Comparison of ENCODE assay signal across 8 cellular contexts in genomic region chr10:101814466-101815041, GRCh38. TPM values are rescaled to one million over a fixed set of nuclear protein-coding genes. Genes with fewer than 3 reads are reported as not detected.
DNase-seq lines count a peak whose midpoint lies in the region; ATAC-seq, FAIRE-seq and TF ChIP-seq lines count a peak whose summit lies in the region.

No MANE protein-coding gene starts in this region.

- no peak overlapping the region for H2BK15ac ChIP-seq in H1 (ENCODE audit: low read length)

- H3K9me3 ChIP-seq in MM.1S (replicated peaks; ENCODE audit: insufficient read depth, low read length) (no peaks in the 10 kb centered on the region), H1 (ENCODE audit: insufficient read depth in 2 of 2, low read depth in 1 of 2, low read length in 1 of 2) (no peaks in the 10 kb centered on the region), sigmoid colon (no peaks in the 10 kb centered on the region)

- H3K27ac ChIP-seq in MM.1S (ENCODE audit: low read length), result peak overlapping the region; percentile 80; the same call in 1 of the 2 replicates
- H3K27ac ChIP-seq in H1 (ENCODE audit: low read depth, low read length), result no peak overlapping the region
- peak overlapping the region in 2 of 4 donors; percentile 30 to 98 for H3K27ac ChIP-seq in sigmoid colon

- no peak for TF ChIP-seq RAD21 in H1 (IDR thresholded peaks at IDR 0.05 in 1 of 2, conservative IDR thresholded peaks at IDR 0.05 in 1 of 2; ENCODE audit: low read depth in 2 of 2, low read length in 2 of 2)

- H4K91ac ChIP-seq in H1 (replicated peaks; ENCODE audit: insufficient read length, low read length), result no peak overlapping the region

- H4K20me1 ChIP-seq in MM.1S (ENCODE audit: insufficient read depth, low read length), result peaks cover 59% of the 10 kb centered on the region
- peaks cover 30 to 36% of the 10 kb centered on the region in 2 experiments for H4K20me1 ChIP-seq in H1 (replicated peaks in 1 of 2; ENCODE audit: control insufficient read depth in 1 of 2, insufficient read depth in 2 of 2, low read length in 2 of 2)

- intact Hi-C loops in sigmoid colon (cut with DNase I), result loop anchor here (5.0 kb wide), 2 partner anchors 32 to 303 kb away; partner anchors contain the start of gene NPM3

- H3K36me3 ChIP-seq in MM.1S (replicated peaks; ENCODE audit: insufficient read depth, low read length) (peaks cover 3% of the 10 kb centered on the region; the same call in 1 of the 2 replicates), H1 (ENCODE audit: control insufficient read depth in 2 of 4, insufficient read depth in 4 of 4, low read length in 3 of 4) (peaks cover 5 to 37% (median 13%) of the 10 kb centered on the region in 4 experiments; a peak in 7 of 8 replicates), sigmoid colon (peaks cover 0 to 34% (median 11%) of the 10 kb centered on the region in 4 donors)

- H3K4me1 ChIP-seq in MM.1S (ENCODE audit: low read length), result peaks cover 17% of the 10 kb centered on the region
- peaks cover 0 to 5% (median 0%) of the 10 kb centered on the region in 4 experiments; a peak in 3 of 7 replicates for H3K4me1 ChIP-seq in H1 (replicated peaks in 1 of 4; ENCODE audit: control insufficient read depth in 3 of 4, insufficient read depth in 4 of 4, low read length in 3 of 4)
- H3K4me1 ChIP-seq in sigmoid colon, result peaks cover 0 to 60% (median 53%) of the 10 kb centered on the region in 4 donors

- ATAC-seq in GM21737 (IDR thresholded peaks at IDR 0.05; ENCODE audit: unreplicated experiment), result no peak

- H3K18ac ChIP-seq in H1 (ENCODE audit: extremely low read depth, low read length), result no peak overlapping the region

- H2AK5ac ChIP-seq in H1 (ENCODE audit: low read depth, low read length), result no peak overlapping the region

- no peak overlapping the region for H3K14ac ChIP-seq in H1 (ENCODE audit: insufficient read length)

- H2AFZ ChIP-seq in MM.1S (ENCODE audit: low read length), result no peak overlapping the region
- no peak overlapping the region for H2AFZ ChIP-seq in H1 (ENCODE audit: low read length)

- H4K8ac ChIP-seq in H1 (ENCODE audit: extremely low read depth, insufficient read depth, low read length), result no peak overlapping the region

- CTCF ChIA-PET in H1 (lab: Charles Lee; ENCODE audit: partially characterized antibody), result no interaction called here

- H2BK120ac ChIP-seq in H1 (replicated peaks; ENCODE audit: low read depth, low read length), result no peak overlapping the region

- H2BK20ac ChIP-seq in H1 (ENCODE audit: low read length), result no peak overlapping the region

- H3K79me2 ChIP-seq in MM.1S (ENCODE audit: low read length) (peaks cover 95% of the 10 kb centered on the region), H1 (ENCODE audit: control insufficient read depth in 1 of 2, insufficient read depth in 2 of 2, low read length in 2 of 2) (peaks cover 47 to 78% of the 10 kb centered on the region in 2 experiments)

- H3K4me2 ChIP-seq in MM.1S (ENCODE audit: low read depth, low read length) (peak overlapping the region; percentile 92), H1 (ENCODE audit: insufficient read depth in 1 of 2, low read depth in 2 of 2, low read length in 2 of 2) (peak overlapping the region; percentile 29 to 92; a peak in 3 of 4 replicates)

- FAIRE-seq in H1 (lab: Jason Lieb, UNC), result no peak

- H3K4ac ChIP-seq in H1 (replicated peaks; ENCODE audit: insufficient read length, low read depth, low read length), result no peak overlapping the region

- H3K56ac ChIP-seq in H1 (replicated peaks; ENCODE audit: insufficient read length, low read depth, low read length), result no peak overlapping the region

- no peak overlapping the region for H4K5ac ChIP-seq in H1 (ENCODE audit: insufficient read length, low read depth, low read length)

- no peaks in the 10 kb centered on the region for H3K9me2 ChIP-seq in MM.1S (replicated peaks; ENCODE audit: insufficient read depth, low read length)

- WGBS in H1 (ENCODE audit: extremely low coverage in 1 of 2, insufficient coverage in 1 of 2, insufficient read length in 1 of 2, insufficient replicate concordance in 2 of 2, low coverage in 1 of 2, low lambda C conversion rate in 2 of 2, missing lambda C conversion rate in 1 of 2), 2 experiments, result 91% methylated on average over 8 of the region's 8 CpGs; no CpG with 5 or more reads in 1 of the 2 experiments
- WGBS in sigmoid colon, 2 donors, result 71 to 81% methylated on average over 8 of the region's 8 CpGs

- H3K27me3 ChIP-seq in MM.1S (replicated peaks; ENCODE audit: insufficient read depth, low read length), result no peaks in the 10 kb centered on the region
- no peaks in the 10 kb centered on the region for H3K27me3 ChIP-seq in H1 (replicated peaks in 1 of 4; ENCODE audit: control insufficient read depth in 3 of 4, extremely low read depth in 1 of 4, insufficient read depth in 3 of 4, low read length in 3 of 4)
- H3K27me3 ChIP-seq in sigmoid colon, result no peaks in the 10 kb centered on the region

- H3K9ac ChIP-seq in MM.1S (ENCODE audit: low read length) (peak overlapping the region; percentile 96; the same call in 1 of the 2 replicates), H1 (replicated peaks in 1 of 4; ENCODE audit: extremely low read depth in 1 of 4, low read depth in 3 of 4, low read length in 3 of 4) (no peak overlapping the region; a peak in 1 of 7 replicates)

- DNase-seq in MM.1S (peak; percentile 38), H1 (ENCODE audit: low read depth in 1 of 2, low spot score in 2 of 2) (no peak), sigmoid colon (no peak), UCSD-AML1 (lab: John Stamatoyannopoulos, UW; ENCODE audit: unreplicated experiment) (no peak), hepatic stellate cell (ENCODE audit: low spot score) (no peak), medulla oblongata (ENCODE audit: extremely low spot score) (no peak)

- peaks cover 14% of the 10 kb centered on the region for H3K23me2 ChIP-seq in H1 (ENCODE audit: low read depth, low read length)

- peaks cover 9% of the 10 kb centered on the region for H3K79me1 ChIP-seq in H1 (ENCODE audit: low read depth, low read length)

- H2BK5ac ChIP-seq in H1 (ENCODE audit: low read depth, low read length), result no peak overlapping the region

- H2BK12ac ChIP-seq in H1 (ENCODE audit: low read depth, low read length), result no peak overlapping the region

- TF ChIP-seq CTCF in GM12875 (IDR thresholded peaks at IDR 0.05; ENCODE audit: borderline replicate concordance, insufficient read depth, low read depth, low read length), result no peak
- TF ChIP-seq CTCF in MM.1S (IDR thresholded peaks at IDR 0.05; ENCODE audit: low read length), result no peak
- TF ChIP-seq CTCF in H1 (IDR thresholded peaks at IDR 0.05; ENCODE audit: control extremely low read depth in 1 of 3, insufficient read depth in 1 of 3, low read depth in 1 of 3, low read length in 3 of 3), result no peak
- TF ChIP-seq CTCF in sigmoid colon (IDR thresholded peaks at IDR 0.05), result no peak

- H3F3A ChIP-seq in MM.1S (ENCODE audit: insufficient read depth, low read length), result peaks cover 11% of the 10 kb centered on the region

- TF ChIP-seq POLR2A in H1 (IDR thresholded peaks at IDR 0.05; ENCODE audit: control extremely low read depth in 1 of 2, low read depth in 2 of 2, low read length in 2 of 2) (no peak), sigmoid colon (IDR thresholded peaks at IDR 0.05) (no peak)

- H3K4me3 ChIP-seq in GM12875 (ENCODE audit: low read depth, low read length), result peak overlapping the region; percentile 96
- H3K4me3 ChIP-seq in MM.1S (ENCODE audit: low read length), result peak overlapping the region; percentile 82
- H3K4me3 ChIP-seq in H1 (ENCODE audit: extremely low read depth in 1 of 4, insufficient read depth in 2 of 4, low read depth in 3 of 4, low read length in 4 of 4), result peak overlapping the region in 2 of 4 experiments; percentile 77 to 98; a peak in 3 of 8 replicates
- peak overlapping the region in 3 of 4 donors; percentile 89 to 100 (median 96) for H3K4me3 ChIP-seq in sigmoid colon

- no peak for TF ChIP-seq EP300 in H1 (IDR thresholded peaks at IDR 0.05; ENCODE audit: borderline replicate concordance in 1 of 2, low read depth in 2 of 2, low read length in 2 of 2)
- TF ChIP-seq EP300 in sigmoid colon (IDR thresholded peaks at IDR 0.05), result no peak

- no peak overlapping the region for H3K23ac ChIP-seq in H1 (ENCODE audit: insufficient read length)

- POLR2A ChIA-PET in H1 (lab: Charles Lee; ENCODE audit: partially characterized antibody), result interaction anchor here (0.6 to 6.0 kb wide), 3 partner anchors 17 to 176 kb away, joined by 3 to 100 read pairs (median 66); partner anchors contain the start of gene NPM3

RNA-seq across cellular contexts. Expression of gene OGA, which starts 3.7 kb away (rescaled TPM):
- total RNA-seq in H1 (2021; fragmentation: NEBNext Ultra II Directional; extraction: Animal tissue kit (Norgen Biotek cat#: 25700)), result 104 and 107 TPM in 2 replicates
- 18.5 and 31.2 TPM in 2 replicates for polyA plus RNA-seq in H1 (2011; rRNA removed)
- polyA plus RNA-seq in H1 (2011; cell fraction: cytosol; rRNA removed), result 52.9 TPM
- polyA plus RNA-seq in H1 (2011; cell fraction: nucleus; rRNA removed), result 24.2 TPM
- polyA plus RNA-seq in H1 (2012, experiment 1 of 2), result 61.6 to 114 TPM (median 70.9 TPM) in 4 replicates
- 5.0 TPM for polyA plus RNA-seq in H1 (2012, experiment 2 of 2)
- polyA plus RNA-seq in H1 (2013, experiment 1 of 2), result 47.3 TPM
- polyA plus RNA-seq in H1 (2013, experiment 2 of 2), result 43.2 TPM
- polyA minus RNA-seq in H1 (2011; rRNA and poly(A)+ RNA removed), result 74.1 and 83.4 TPM in 2 replicates
- polyA minus RNA-seq in H1 (2011; cell fraction: cytosol; rRNA and poly(A)+ RNA removed), result 56.7 TPM
- 59.1 TPM for polyA minus RNA-seq in H1 (2011; cell fraction: nucleus; rRNA and poly(A)+ RNA removed)
- 100 to 1,000 TPM; 124 to 143 (median 140) TPM for total RNA-seq in sigmoid colon
- polyA plus RNA-seq in sigmoid colon, result 10 to 100 TPM; 15.7 to 60.5 (median 23.4) TPM

RNA-seq across cellular contexts. Expression of gene KCNIP2, which starts 29.0 kb away (rescaled TPM):
- 4.7 and 6.0 TPM in 2 replicates for total RNA-seq in H1 (2021; fragmentation: NEBNext Ultra II Directional; extraction: Animal tissue kit (Norgen Biotek cat#: 25700))
- polyA plus RNA-seq in H1 (2011; rRNA removed) (2.7 and 3.5 TPM in 2 replicates), sigmoid colon (1 to 10 TPM in 1 of 3 donors, not detected in 2; 3.3 TPM)
- 3.2 TPM for polyA plus RNA-seq in H1 (2011; cell fraction: cytosol; rRNA removed)
- polyA plus RNA-seq in H1 (2011; cell fraction: nucleus; rRNA removed), result 15.8 TPM
- polyA plus RNA-seq in H1 (2012, experiment 1 of 2), result 4.9 to 7.2 TPM (median 5.8 TPM) in 4 replicates
- 2.4 TPM for polyA plus RNA-seq in H1 (2012, experiment 2 of 2)
- polyA plus RNA-seq in H1 (2013, experiment 1 of 2), result 3.4 TPM
- 3.1 TPM for polyA plus RNA-seq in H1 (2013, experiment 2 of 2)
- polyA minus RNA-seq in H1 (2011; rRNA and poly(A)+ RNA removed), result 3.1 and 6.2 TPM in 2 replicates
- polyA minus RNA-seq in H1 (2011; cell fraction: cytosol; rRNA and poly(A)+ RNA removed), result 1.8 TPM
- polyA minus RNA-seq in H1 (2011; cell fraction: nucleus; rRNA and poly(A)+ RNA removed), result 2.9 TPM
- total RNA-seq in sigmoid colon, result 1 to 10 TPM; 1.8 to 7.1 (median 2.6) TPM

RNA-seq across cellular contexts. Expression of gene NPM3, which starts 31.3 kb away (rescaled TPM):
- 175 and 177 TPM in 2 replicates for total RNA-seq in H1 (2021; fragmentation: NEBNext Ultra II Directional; extraction: Animal tissue kit (Norgen Biotek cat#: 25700))
- polyA plus RNA-seq in H1 (2011; rRNA removed) (127 and 218 TPM in 2 replicates), sigmoid colon (10 to 100 TPM; 17.8 to 64.9 (median 26.4) TPM)
- polyA plus RNA-seq in H1 (2011; cell fraction: cytosol; rRNA removed), result 212 TPM
- polyA plus RNA-seq in H1 (2011; cell fraction: nucleus; rRNA removed), result 161 TPM
- polyA plus RNA-seq in H1 (2012, experiment 1 of 2), result 128 to 179 TPM (median 167 TPM) in 4 replicates
- polyA plus RNA-seq in H1 (2012, experiment 2 of 2), result 207 TPM
- polyA plus RNA-seq in H1 (2013, experiment 1 of 2), result 148 TPM
- 152 TPM for polyA plus RNA-seq in H1 (2013, experiment 2 of 2)
- polyA minus RNA-seq in H1 (2011; rRNA and poly(A)+ RNA removed), result 65.5 and 89.5 TPM in 2 replicates
- polyA minus RNA-seq in H1 (2011; cell fraction: cytosol; rRNA and poly(A)+ RNA removed), result 40.7 TPM
- 29.7 TPM for polyA minus RNA-seq in H1 (2011; cell fraction: nucleus; rRNA and poly(A)+ RNA removed)
- 10 to 100 TPM; 23.0 to 45.7 (median 29.8) TPM for total RNA-seq in sigmoid colon

RNA-seq across cellular contexts. Expression of gene FGF8, which starts 38.6 kb away (rescaled TPM):
- total RNA-seq in H1 (2021; fragmentation: NEBNext Ultra II Directional; extraction: Animal tissue kit (Norgen Biotek cat#: 25700)), result 3.9 and 4.1 TPM in 2 replicates
- polyA plus RNA-seq in H1 (2011; rRNA removed), result 1.1 and 1.7 TPM in 2 replicates
- 1.5 TPM for polyA plus RNA-seq in H1 (2011; cell fraction: cytosol; rRNA removed)
- polyA plus RNA-seq in H1 (2011; cell fraction: nucleus; rRNA removed), result 2.1 TPM
- polyA plus RNA-seq in H1 (2012, experiment 1 of 2), result 1.0 to 2.0 TPM (median 1.2 TPM) in 4 replicates
- polyA plus RNA-seq in H1 (2012, experiment 2 of 2), result 0.62 TPM
- 2.9 TPM for polyA plus RNA-seq in H1 (2013, experiment 1 of 2)
- 3.8 TPM for polyA plus RNA-seq in H1 (2013, experiment 2 of 2)
- 0.98 and 1.4 TPM in 2 replicates for polyA minus RNA-seq in H1 (2011; rRNA and poly(A)+ RNA removed)
- not detected for polyA minus RNA-seq in H1 (2011; cell fraction: cytosol; rRNA and poly(A)+ RNA removed)
- 1.4 TPM for polyA minus RNA-seq in H1 (2011; cell fraction: nucleus; rRNA and poly(A)+ RNA removed)
- total RNA-seq in sigmoid colon, result not detected
- under 1 TPM in 1 of 3 donors, not detected in 2; 0.10 TPM for polyA plus RNA-seq in sigmoid colon
